26 cellular contexts compared by ENCODE assay signal in the genomic region with DNA sequence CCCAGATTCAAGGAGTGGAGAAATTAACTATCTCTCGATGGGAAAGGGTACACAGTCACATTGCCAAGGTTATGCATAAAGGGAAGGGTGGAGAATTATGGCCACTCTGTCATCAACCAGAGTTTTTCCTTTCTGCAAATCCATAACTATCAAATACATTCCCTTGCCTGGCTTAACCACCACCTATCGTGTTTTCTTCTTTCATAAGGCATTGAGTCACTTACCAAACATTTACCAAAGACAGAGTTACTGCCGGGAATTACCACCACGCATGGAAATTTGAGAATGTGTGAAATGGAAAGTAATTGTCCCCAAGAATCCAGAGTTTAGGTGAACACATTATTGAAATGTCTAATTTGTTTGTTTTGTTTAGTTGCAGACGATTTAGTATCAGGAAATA.
DNase-seq lines count a peak whose midpoint lies in the region; ATAC-seq and TF ChIP-seq lines count a peak whose summit lies in the region.
"Had no signal": no experiment of that assay in that cellular context is flagged by ENCODE, and none has a peak within 500 bp of the region (broad histone marks: within the 10 kb centered on the region; RNA-seq: fewer than 3 reads in every experiment).

No MANE protein-coding gene starts in this region.

- WGBS in upper lobe of left lung, 2 donors: 81 to 83% methylated on average over 5 of the region's 5 CpGs

- TF ChIP-seq EP300 in upper lobe of left lung (IDR thresholded peaks at IDR 0.05): no peak

- no peak for TF ChIP-seq CTCF in mucosa of descending colon (IDR thresholded peaks at IDR 0.05)
- TF ChIP-seq CTCF in upper lobe of left lung (IDR thresholded peaks at IDR 0.05): no peak

- no peaks in the 10 kb centered on the region for H3K4me1 ChIP-seq in mucosa of descending colon (ENCODE audit: low read depth)
- no peaks in the 10 kb centered on the region for H3K4me1 ChIP-seq in upper lobe of left lung

- DNase-seq in DMS53 (lab: John Stamatoyannopoulos, UW): peak; percentile 6
- DNase-seq in DMS53 treated with DMSO at 0.1 percent for 48 hours (lab: John Stamatoyannopoulos, UW; ENCODE audit: unreplicated experiment): no peak
- DNase-seq in astrocyte of the hippocampus (ENCODE audit: low read depth, low spot score): peak; percentile 86
- no peak for DNase-seq in memory B cell (ENCODE audit: low spot score in 2 of 2)
- DNase-seq in NCI-H1092 treated with DMSO at 0.1 percent for 48 hours (lab: John Stamatoyannopoulos, UW): no peak
- DNase-seq in mucosa of descending colon: no peak
- no peak for DNase-seq in upper lobe of left lung
- DNase-seq: activated CD4-positive, alpha-beta memory T cell treated with anti-CD3 and anti-CD28 coated beads, Interleukin-2, amount 10 ng/mL, durations not matched to agents 7 days and 5 days; activated CD4-positive, alpha-beta T cell treated with anti-CD3 and anti-CD28 coated beads for 1 hour; anterior cingulate cortex; CD4-positive, CD25-positive, alpha-beta regulatory T cell; dermis blood vessel endothelial cell; GOT3; hippocampal formation; immature natural killer cell; natural killer cell; NCI-H146; NCI-H2107; NCI-H748 treated with DMSO at 0.1 percent for 48 hours; stimulated activated CD4-positive, alpha-beta T cell treated with anti-CD3 and anti-CD28 coated beads, Interleukin-2, amount 100 ng/mL, for 48 hours had no signal

- no peak overlapping the region for H3K4me3 ChIP-seq in mucosa of descending colon
- no peak overlapping the region for H3K4me3 ChIP-seq in upper lobe of left lung
- H3K4me3 ChIP-seq: K562 had no signal

- H3K27me3 ChIP-seq in upper lobe of left lung: no peaks in the 10 kb centered on the region

- ATAC-seq in memory B cell (ENCODE audit: low read depth) (no peak), GM18517 (IDR thresholded peaks at IDR 0.05; ENCODE audit: unreplicated experiment) (no peak), mucosa of descending colon (no peak), upper lobe of left lung (ENCODE audit: low FRiP score in 2 of 2) (no peak)
- ATAC-seq: K562, natural killer cell had no signal

- H3K9me3 Mint-ChIP-seq in memory B cell: peaks cover 2% of the 10 kb centered on the region
- H3K9me3 Mint-ChIP-seq: activated T-helper 2 cell treated with anti-CD3 and anti-CD28 coated beads, Interferon-gamma antibody, Interleukin-2, Interleukin-4, amounts not matched to agents 10 μg/mL and 5 μg/mL and 100 μg/mL, durations not matched to agents 14 hours and 24 hours and 36 hours; natural killer cell had no signal

- H3K9me3 ChIP-seq in mucosa of descending colon (no peaks in the 10 kb centered on the region), upper lobe of left lung (no peaks in the 10 kb centered on the region)

- peaks cover 22% of the 10 kb centered on the region for H3K4me1 Mint-ChIP-seq in memory B cell
- H3K4me1 Mint-ChIP-seq: activated CD4-positive, alpha-beta memory T cell treated with anti-CD3 and anti-CD28 coated beads, Interleukin-2, amount 10 ng/mL, durations not matched to agents 7 days and 5 days; CD4-positive, CD25-positive, alpha-beta regulatory T cell; central memory CD8-positive, alpha-beta T cell had no signal

- TF ChIP-seq POLR2A in upper lobe of left lung (IDR thresholded peaks at IDR 0.05): no peak

- H3K27ac ChIP-seq in upper lobe of left lung: no peak overlapping the region
- H3K27ac ChIP-seq: 22Rv1 had no signal

- peak overlapping the region; percentile 19 for H3K4me3 Mint-ChIP-seq in memory B cell
- H3K4me3 Mint-ChIP-seq: activated CD4-positive, alpha-beta memory T cell treated with anti-CD3 and anti-CD28 coated beads, Interleukin-2, amount 10 ng/mL, durations not matched to agents 7 days and 5 days; activated naive CD8-positive, alpha-beta T cell; CD4-positive, CD25-positive, alpha-beta regulatory T cell; central memory CD8-positive, alpha-beta T cell; immature natural killer cell; natural killer cell had no signal

- peaks cover 2% of the 10 kb centered on the region for H3K36me3 Mint-ChIP-seq in memory B cell
- H3K36me3 Mint-ChIP-seq: activated naive CD8-positive, alpha-beta T cell; CD4-positive, CD25-positive, alpha-beta regulatory T cell; natural killer cell had no signal

- peak overlapping the region; percentile 88 for H3K27ac Mint-ChIP-seq in memory B cell
- H3K27ac Mint-ChIP-seq: activated CD4-positive, alpha-beta memory T cell treated with anti-CD3 and anti-CD28 coated beads, Interleukin-2, amount 10 ng/mL, durations not matched to agents 7 days and 5 days; activated naive CD8-positive, alpha-beta T cell; activated T-helper 2 cell treated with anti-CD3 and anti-CD28 coated beads, Interferon-gamma antibody, Interleukin-2, Interleukin-4, amounts not matched to agents 10 μg/mL and 5 μg/mL and 100 μg/mL, durations not matched to agents 14 hours and 24 hours and 36 hours; CD4-positive, CD25-positive, alpha-beta regulatory T cell; natural killer cell had no signal

- intact Hi-C loops in mucosa of descending colon (cut with DNase I, micrococcal nuclease): no loop called here

- no peaks in the 10 kb centered on the region for H3K36me3 ChIP-seq in mucosa of descending colon (ENCODE audit: low read depth)
- H3K36me3 ChIP-seq in upper lobe of left lung: no peaks in the 10 kb centered on the region

- no peaks in the 10 kb centered on the region for H3K27me3 Mint-ChIP-seq in memory B cell
- H3K27me3 Mint-ChIP-seq: activated CD4-positive, alpha-beta memory T cell treated with anti-CD3 and anti-CD28 coated beads, Interleukin-2, amount 10 ng/mL, durations not matched to agents 7 days and 5 days; CD4-positive, CD25-positive, alpha-beta regulatory T cell; central memory CD8-positive, alpha-beta T cell had no signal

Comparison
In these comparisons a context has a peak if more than half of its experiments do, and no peak if none do; other contexts are left out.
1. DNase-seq: peak in DMS53 (single experiment) and astrocyte of the hippocampus (single experiment); none in DMS53 treated with DMSO at 0.1 percent for 48 hours (single experiment), memory B cell (0 of 2), NCI-H1092 treated with DMSO at 0.1 percent for 48 hours (single experiment), mucosa of descending colon (0 of 3) and upper lobe of left lung (0 of 2).